ENCODE assay signal across 18 cellular contexts in genomic region chr2:168025487-168026203, GRCh38.
A peak's percentile ranks its signal among the peaks of the same experiment; 100 is the strongest.
DNase-seq lines count a peak whose midpoint lies in the region; ATAC-seq and TF ChIP-seq lines count a peak whose summit lies in the region.
"Had no signal": no experiment of that assay in that cellular context is flagged by ENCODE, and none has a peak within 500 bp of the region (broad histone marks: within the 10 kb centered on the region; RNA-seq: fewer than 3 reads in every experiment).

No MANE protein-coding gene starts in this region.

- no peak overlapping the region for H3K27ac ChIP-seq in upper lobe of right lung
- no peak overlapping the region for H3K27ac ChIP-seq in sigmoid colon
- H3K27ac ChIP-seq: coronary artery had no signal

- 77 to 90% methylated on average over 11 of the region's 11 CpGs for WGBS in sigmoid colon, 2 donors

- intact Hi-C loops in Right ventricle myocardium superior (cut with DNase I): no loop called here
- intact Hi-C loops in cardiac septum (cut with DNase I): no loop called here
- intact Hi-C loops in upper lobe of right lung (cut with DNase I): no loop called here
- intact Hi-C loops in sigmoid colon (cut with DNase I): no loop called here

- TF ChIP-seq EP300 in sigmoid colon (IDR thresholded peaks at IDR 0.05): no peak

- H3K9me3 ChIP-seq in upper lobe of right lung: no peaks in the 10 kb centered on the region
- H3K9me3 ChIP-seq in sigmoid colon: no peaks in the 10 kb centered on the region
- H3K9me3 ChIP-seq: Caco-2 had no signal

- no peak for TF ChIP-seq POLR2A in sigmoid colon (IDR thresholded peaks at IDR 0.05)

- H3K36me3 ChIP-seq in upper lobe of right lung (no peaks in the 10 kb centered on the region), sigmoid colon (no peaks in the 10 kb centered on the region)

- H3K4me1 ChIP-seq in upper lobe of right lung: no peaks in the 10 kb centered on the region
- H3K4me1 ChIP-seq in sigmoid colon: peaks cover 0 to 26% (median 17%) of the 10 kb centered on the region in 4 donors

- no peaks in the 10 kb centered on the region for H3K27me3 ChIP-seq in upper lobe of right lung
- no peaks in the 10 kb centered on the region for H3K27me3 ChIP-seq in sigmoid colon

- no peak for DNase-seq in Right ventricle myocardium superior
- DNase-seq in cardiac septum (ENCODE audit: low spot score): no peak
- DNase-seq in NCI-H82 treated with DMSO at 0.1 percent for 48 hours (lab: John Stamatoyannopoulos, UW; ENCODE audit: unreplicated experiment): peak; percentile 79
- peak; percentile 56 for DNase-seq in epithelial cell of esophagus (ENCODE audit: low read depth)
- DNase-seq in upper lobe of right lung: no peak
- no peak for DNase-seq in kidney tubule cell (ENCODE audit: low spot score)
- DNase-seq in sigmoid colon: no peak
- DNase-seq in stimulated activated CD4-positive, alpha-beta T cell treated with anti-CD3 and anti-CD28 coated beads, Interleukin-1b, Interleukin-23, amount 100 ng/mL, for 48 hours: no peak
- DNase-seq: aorta, Caco-2, glutamatergic neuron, KG1, NCI-H1694 treated with DMSO at 0.1 percent for 48 hours, NCI-H510A treated with DMSO at 0.1 percent for 48 hours, RPMI8226, T-helper 2 cell had no signal

- TF ChIP-seq CTCF in epithelial cell of esophagus (IDR thresholded peaks at IDR 0.05; ENCODE audit: insufficient read depth, low read depth, low read length, missing control alignments) (no peak), upper lobe of right lung (IDR thresholded peaks at IDR 0.05) (no peak), sigmoid colon (IDR thresholded peaks at IDR 0.05) (no peak)

- H3K4me3 ChIP-seq in epithelial cell of esophagus (ENCODE audit: low read length): no peak overlapping the region
- H3K4me3 ChIP-seq in upper lobe of right lung: no peak overlapping the region
- H3K4me3 ChIP-seq in sigmoid colon: no peak overlapping the region
- H3K4me3 ChIP-seq: coronary artery had no signal

- peak; percentile 25 for ATAC-seq in Right ventricle myocardium superior (ENCODE audit: poor library complexity)
- peak; percentile 61 for ATAC-seq in upper lobe of right lung
- ATAC-seq: esophagus mucosa had no signal

Comparison
In these comparisons a context has a peak if more than half of its experiments do, and no peak if none do; other contexts are left out.
1. DNase-seq: peak in NCI-H82 treated with DMSO at 0.1 percent for 48 hours (single experiment) and epithelial cell of esophagus (single experiment); none in Right ventricle myocardium superior (single experiment), cardiac septum (single experiment), upper lobe of right lung (single experiment), kidney tubule cell (single experiment), sigmoid colon (single experiment) and stimulated activated CD4-positive, alpha-beta T cell treated with anti-CD3 and anti-CD28 coated beads, Interleukin-1b, Interleukin-23, amount 100 ng/mL, for 48 hours (single experiment).